ENCODE assay signal across 17 cellular contexts in genomic region chr1:79682478-79682877, GRCh38.
DNase-seq lines count a peak whose midpoint lies in the region; ATAC-seq, FAIRE-seq and TF ChIP-seq lines count a peak whose summit lies in the region.
"Had no signal": no experiment of that assay in that cellular context is flagged by ENCODE, and none has a peak within 500 bp of the region (broad histone marks: within the 10 kb centered on the region; RNA-seq: fewer than 3 reads in every experiment).

No MANE protein-coding gene starts in this region.

- FAIRE-seq in G401.6 (lab: Jason Lieb, UNC) (peak; percentile 95), frontal cortex (lab: Jason Lieb, UNC) (peak; percentile 98)
- FAIRE-seq: GM12878, GM19239, H1 had no signal

- H3K9me3 Mint-ChIP-seq in WTC11, result peaks cover 30% of the 10 kb centered on the region

- WGBS in lower leg skin, 2 donors, result 81 to 97% methylated on average over 1 of the region's 1 CpG

- POLR2A ChIA-PET in WTC11 (lab: Charles Lee), result no interaction called here

- no peak overlapping the region for H3K27ac ChIP-seq in breast epithelium
- H3K27ac ChIP-seq: BLaER1 treated with 17β-estradiol and CSF1 and Interleukin-3, amounts not matched to agents 10 nM and 100 nM had no signal

- DNase-seq in WTC11 (ENCODE audit: low spot score) (no peak), frontal cortex (ENCODE audit: low spot score in 2 of 2) (no peak), lower leg skin (ENCODE audit: low spot score in 2 of 2) (no peak), amniotic stem cell (lab: John Stamatoyannopoulos, UW) (no peak), breast epithelium (ENCODE audit: low spot score in 2 of 2) (no peak)
- DNase-seq in activated CD8-positive, alpha-beta memory T cell treated with anti-CD3 and anti-CD28 coated beads for 24 hours, result no peak
- DNase-seq: 8988T; Calu3; CD8-positive, alpha-beta T cell; DMS79 treated with DMSO at 0.1 percent for 48 hours; H9 had no signal

- TF ChIP-seq CTCF in WTC11 (IDR thresholded peaks at IDR 0.05) (no peak), lower leg skin (IDR thresholded peaks at IDR 0.05) (no peak), breast epithelium (IDR thresholded peaks at IDR 0.05) (no peak)

- intact Hi-C loops in lower leg skin (cut with DNase I; ENCODE audit: low total_unique reads), result no loop called here
- intact Hi-C loops in breast epithelium (cut with DNase I; ENCODE audit: low total_unique reads), result no loop called here

- H3K4me1 ChIP-seq in breast epithelium, result no peaks in the 10 kb centered on the region
- H3K4me1 ChIP-seq: BLaER1 treated with 17β-estradiol and CSF1 and Interleukin-3, amounts not matched to agents 10 nM and 100 nM had no signal

- H3K4me3 ChIP-seq in lower leg skin (ENCODE audit: low read depth, poor library complexity, severe bottlenecking) (no peak overlapping the region), breast epithelium (no peak overlapping the region)
- H3K4me3 ChIP-seq: BLaER1 treated with 17β-estradiol and CSF1 and Interleukin-3, amounts not matched to agents 10 nM and 100 nM; GM12878 had no signal

- H3K36me3 Mint-ChIP-seq in WTC11, result peaks cover 9% of the 10 kb centered on the region
- H3K36me3 Mint-ChIP-seq: CD8-positive, alpha-beta T cell had no signal

- no peaks in the 10 kb centered on the region for H3K36me3 ChIP-seq in breast epithelium
- H3K36me3 ChIP-seq: BLaER1 treated with 17β-estradiol and CSF1 and Interleukin-3, amounts not matched to agents 10 nM and 100 nM had no signal

- no peak for ATAC-seq in WTC11
- ATAC-seq: CD8-positive, alpha-beta T cell; GM12878 had no signal

- H3K4me1 Mint-ChIP-seq in WTC11, result no peaks in the 10 kb centered on the region
- H3K4me1 Mint-ChIP-seq: B cell, H9 had no signal

- CTCF ChIA-PET in WTC11 (lab: Charles Lee), result no interaction called here

- no peaks in the 10 kb centered on the region for H3K27me3 ChIP-seq in breast epithelium
- H3K27me3 ChIP-seq: BLaER1 treated with 17β-estradiol and CSF1 and Interleukin-3, amounts not matched to agents 10 nM and 100 nM had no signal

- no peak overlapping the region for H3K4me3 Mint-ChIP-seq in WTC11
- H3K4me3 Mint-ChIP-seq: B cell; CD8-positive, alpha-beta T cell; H9 had no signal

- TF ChIP-seq POLR2A in lower leg skin (IDR thresholded peaks at IDR 0.05) (no peak), breast epithelium (IDR thresholded peaks at IDR 0.05) (no peak)

- H3K27ac Mint-ChIP-seq in WTC11, result no peak overlapping the region
- H3K27ac Mint-ChIP-seq: B cell; CD8-positive, alpha-beta T cell; H9 had no signal

- no peaks in the 10 kb centered on the region for H3K27me3 Mint-ChIP-seq in WTC11 (ENCODE audit: low read depth)
- H3K27me3 Mint-ChIP-seq: B cell had no signal

- H3K9me3 ChIP-seq in breast epithelium, result peaks cover 0 to 10% of the 10 kb centered on the region in 2 donors

TF ChIP-seq in WTC11, 78 proteins besides CTCF, POLR2A, EP300 and RAD21:
- TF ChIP-seq NR3C1 (CRISPR knock-in tag; conservative IDR thresholded peaks at IDR 0.05; ENCODE audit: low read depth), result no peak
- no peak for TF ChIP-seq FOXP1 (CRISPR knock-in tag; IDR thresholded peaks at IDR 0.05; ENCODE audit: borderline replicate concordance)
- peak; percentile 91 for TF ChIP-seq HMGA2 (CRISPR knock-in tag; IDR thresholded peaks at IDR 0.05)
